In the genomic region with DNA sequence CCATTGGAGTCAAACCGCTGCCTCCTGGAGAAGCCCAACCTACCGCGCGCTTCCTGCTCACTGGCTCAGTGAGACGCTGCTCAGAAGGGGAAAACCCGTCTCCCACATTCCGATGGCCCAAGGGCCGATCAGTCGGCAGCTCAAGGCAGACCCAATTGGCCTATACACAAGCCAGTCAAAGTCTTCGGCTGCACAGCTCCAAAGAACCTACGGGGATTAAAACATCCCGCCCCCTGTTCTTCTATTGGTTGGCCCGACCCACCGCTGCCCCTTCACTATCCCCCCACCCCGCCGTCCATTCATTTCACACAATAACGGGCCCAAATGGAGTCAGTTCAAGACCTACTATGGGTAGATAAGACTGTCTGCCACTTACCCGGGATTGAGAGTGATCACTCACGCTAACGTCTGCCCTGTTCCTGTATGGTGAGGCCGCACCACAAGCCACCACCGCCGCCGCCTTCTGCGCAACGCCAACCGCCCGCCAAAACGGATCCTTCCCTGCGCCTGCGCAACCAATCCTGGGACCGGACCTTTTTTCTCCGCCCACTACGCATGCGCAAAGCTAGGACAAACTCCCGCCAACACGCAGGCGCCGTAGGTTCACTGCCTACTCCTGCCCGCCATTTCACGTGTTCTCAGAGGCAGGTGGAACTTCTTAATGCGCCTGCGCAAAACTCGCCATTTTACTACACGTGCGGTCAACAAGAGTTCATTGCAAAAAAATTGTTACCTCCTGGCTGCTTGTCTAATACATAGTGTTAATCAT, we compare ENCODE assay signal across 1 cellular context.
TF ChIP-seq lines count a peak whose summit lies in the region.

A gene (minus strand): TSS at position 491 of the 769 bp plus-strand sequence. CDS start 22,472 bp downstream, outside the sequence.

TF ChIP-seq in HepG2, 621 proteins besides CTCF, POLR2A, EP300 and RAD21 (continued from another document and continues in another):
- TF ChIP-seq, protein P1, sequence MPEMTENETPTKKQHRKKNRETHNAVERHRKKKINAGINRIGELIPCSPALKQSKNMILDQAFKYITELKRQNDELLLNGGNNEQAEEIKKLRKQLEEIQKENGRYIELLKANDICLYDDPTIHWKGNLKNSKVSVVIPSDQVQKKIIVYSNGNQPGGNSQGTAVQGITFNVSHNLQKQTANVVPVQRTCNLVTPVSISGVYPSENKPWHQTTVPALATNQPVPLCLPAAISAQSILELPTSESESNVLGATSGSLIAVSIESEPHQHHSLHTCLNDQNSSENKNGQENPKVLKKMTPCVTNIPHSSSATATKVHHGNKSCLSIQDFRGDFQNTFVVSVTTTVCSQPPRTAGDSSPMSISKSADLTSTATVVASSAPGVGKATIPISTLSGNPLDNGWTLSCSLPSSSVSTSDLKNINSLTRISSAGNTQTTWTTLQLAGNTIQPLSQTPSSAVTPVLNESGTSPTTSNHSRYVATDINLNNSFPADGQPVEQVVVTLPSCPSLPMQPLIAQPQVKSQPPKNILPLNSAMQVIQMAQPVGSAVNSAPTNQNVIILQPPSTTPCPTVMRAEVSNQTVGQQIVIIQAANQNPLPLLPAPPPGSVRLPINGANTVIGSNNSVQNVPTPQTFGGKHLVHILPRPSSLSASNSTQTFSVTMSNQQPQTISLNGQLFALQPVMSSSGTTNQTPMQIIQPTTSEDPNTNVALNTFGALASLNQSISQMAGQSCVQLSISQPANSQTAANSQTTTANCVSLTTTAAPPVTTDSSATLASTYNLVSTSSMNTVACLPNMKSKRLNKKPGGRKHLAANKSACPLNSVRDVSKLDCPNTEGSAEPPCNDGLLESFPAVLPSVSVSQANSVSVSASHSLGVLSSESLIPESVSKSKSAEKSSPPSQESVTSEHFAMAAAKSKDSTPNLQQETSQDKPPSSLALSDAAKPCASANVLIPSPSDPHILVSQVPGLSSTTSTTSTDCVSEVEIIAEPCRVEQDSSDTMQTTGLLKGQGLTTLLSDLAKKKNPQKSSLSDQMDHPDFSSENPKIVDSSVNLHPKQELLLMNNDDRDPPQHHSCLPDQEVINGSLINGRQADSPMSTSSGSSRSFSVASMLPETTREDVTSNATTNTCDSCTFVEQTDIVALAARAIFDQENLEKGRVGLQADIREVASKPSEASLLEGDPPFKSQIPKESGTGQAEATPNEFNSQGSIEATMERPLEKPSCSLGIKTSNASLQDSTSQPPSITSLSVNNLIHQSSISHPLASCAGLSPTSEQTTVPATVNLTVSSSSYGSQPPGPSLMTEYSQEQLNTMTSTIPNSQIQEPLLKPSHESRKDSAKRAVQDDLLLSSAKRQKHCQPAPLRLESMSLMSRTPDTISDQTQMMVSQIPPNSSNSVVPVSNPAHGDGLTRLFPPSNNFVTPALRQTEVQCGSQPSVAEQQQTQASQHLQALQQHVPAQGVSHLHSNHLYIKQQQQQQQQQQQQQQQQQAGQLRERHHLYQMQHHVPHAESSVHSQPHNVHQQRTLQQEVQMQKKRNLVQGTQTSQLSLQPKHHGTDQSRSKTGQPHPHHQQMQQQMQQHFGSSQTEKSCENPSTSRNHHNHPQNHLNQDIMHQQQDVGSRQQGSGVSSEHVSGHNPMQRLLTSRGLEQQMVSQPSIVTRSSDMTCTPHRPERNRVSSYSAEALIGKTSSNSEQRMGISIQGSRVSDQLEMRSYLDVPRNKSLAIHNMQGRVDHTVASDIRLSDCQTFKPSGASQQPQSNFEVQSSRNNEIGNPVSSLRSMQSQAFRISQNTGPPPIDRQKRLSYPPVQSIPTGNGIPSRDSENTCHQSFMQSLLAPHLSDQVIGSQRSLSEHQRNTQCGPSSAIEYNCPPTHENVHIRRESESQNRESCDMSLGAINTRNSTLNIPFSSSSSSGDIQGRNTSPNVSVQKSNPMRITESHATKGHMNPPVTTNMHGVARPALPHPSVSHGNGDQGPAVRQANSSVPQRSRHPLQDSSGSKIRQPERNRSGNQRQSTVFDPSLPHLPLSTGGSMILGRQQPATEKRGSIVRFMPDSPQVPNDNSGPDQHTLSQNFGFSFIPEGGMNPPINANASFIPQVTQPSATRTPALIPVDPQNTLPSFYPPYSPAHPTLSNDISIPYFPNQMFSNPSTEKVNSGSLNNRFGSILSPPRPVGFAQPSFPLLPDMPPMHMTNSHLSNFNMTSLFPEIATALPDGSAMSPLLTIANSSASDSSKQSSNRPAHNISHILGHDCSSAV (CRISPR knock-in tag; IDR thresholded peaks at IDR 0.05; ENCODE audit: borderline replicate concordance), result 0 out of 2 replicates have a peak, but pooled peaks have one; percentile 60
- peak; percentile 50; the same call in 1 of the 2 replicates for TF ChIP-seq ZNF205 (CRISPR knock-in tag; IDR thresholded peaks at IDR 0.05)
- TF ChIP-seq, protein P2, sequence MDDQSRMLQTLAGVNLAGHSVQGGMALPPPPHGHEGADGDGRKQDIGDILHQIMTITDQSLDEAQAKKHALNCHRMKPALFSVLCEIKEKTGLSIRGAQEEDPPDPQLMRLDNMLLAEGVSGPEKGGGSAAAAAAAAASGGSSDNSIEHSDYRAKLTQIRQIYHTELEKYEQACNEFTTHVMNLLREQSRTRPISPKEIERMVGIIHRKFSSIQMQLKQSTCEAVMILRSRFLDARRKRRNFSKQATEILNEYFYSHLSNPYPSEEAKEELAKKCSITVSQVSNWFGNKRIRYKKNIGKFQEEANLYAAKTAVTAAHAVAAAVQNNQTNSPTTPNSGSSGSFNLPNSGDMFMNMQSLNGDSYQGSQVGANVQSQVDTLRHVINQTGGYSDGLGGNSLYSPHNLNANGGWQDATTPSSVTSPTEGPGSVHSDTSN (CRISPR knock-in tag; IDR thresholded peaks at IDR 0.05; ENCODE audit: borderline replicate concordance), result peak; percentile 95; the same call in 1 of the 2 replicates
- no peak for TF ChIP-seq GFI1 (CRISPR knock-in tag; IDR thresholded peaks at IDR 0.05; ENCODE audit: borderline replicate concordance)
- peak; percentile 82; the same call in 1 of the 2 replicates for TF ChIP-seq RFXAP (CRISPR knock-in tag; IDR thresholded peaks at IDR 0.05; ENCODE audit: borderline replicate concordance)
- TF ChIP-seq, protein P3, sequence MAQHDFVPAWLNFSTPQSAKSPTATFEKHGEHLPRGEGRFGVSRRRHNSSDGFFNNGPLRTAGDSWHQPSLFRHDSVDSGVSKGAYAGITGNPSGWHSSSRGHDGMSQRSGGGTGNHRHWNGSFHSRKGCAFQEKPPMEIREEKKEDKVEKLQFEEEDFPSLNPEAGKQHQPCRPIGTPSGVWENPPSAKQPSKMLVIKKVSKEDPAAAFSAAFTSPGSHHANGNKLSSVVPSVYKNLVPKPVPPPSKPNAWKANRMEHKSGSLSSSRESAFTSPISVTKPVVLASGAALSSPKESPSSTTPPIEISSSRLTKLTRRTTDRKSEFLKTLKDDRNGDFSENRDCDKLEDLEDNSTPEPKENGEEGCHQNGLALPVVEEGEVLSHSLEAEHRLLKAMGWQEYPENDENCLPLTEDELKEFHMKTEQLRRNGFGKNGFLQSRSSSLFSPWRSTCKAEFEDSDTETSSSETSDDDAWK (CRISPR knock-in tag; IDR thresholded peaks at IDR 0.05), result no peak
- TF ChIP-seq, protein P4, sequence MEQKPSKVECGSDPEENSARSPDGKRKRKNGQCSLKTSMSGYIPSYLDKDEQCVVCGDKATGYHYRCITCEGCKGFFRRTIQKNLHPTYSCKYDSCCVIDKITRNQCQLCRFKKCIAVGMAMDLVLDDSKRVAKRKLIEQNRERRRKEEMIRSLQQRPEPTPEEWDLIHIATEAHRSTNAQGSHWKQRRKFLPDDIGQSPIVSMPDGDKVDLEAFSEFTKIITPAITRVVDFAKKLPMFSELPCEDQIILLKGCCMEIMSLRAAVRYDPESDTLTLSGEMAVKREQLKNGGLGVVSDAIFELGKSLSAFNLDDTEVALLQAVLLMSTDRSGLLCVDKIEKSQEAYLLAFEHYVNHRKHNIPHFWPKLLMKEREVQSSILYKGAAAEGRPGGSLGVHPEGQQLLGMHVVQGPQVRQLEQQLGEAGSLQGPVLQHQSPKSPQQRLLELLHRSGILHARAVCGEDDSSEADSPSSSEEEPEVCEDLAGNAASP (CRISPR knock-in tag; IDR thresholded peaks at IDR 0.05; ENCODE audit: borderline replicate concordance), result 0 out of 2 replicates have a peak, but pooled peaks have one; percentile 4
- 0 out of 2 replicates have a peak, but pooled peaks have one; percentile 85 for TF ChIP-seq ISX (CRISPR knock-in tag; conservative IDR thresholded peaks at IDR 0.05)
- TF ChIP-seq JARID2 (CRISPR knock-in tag; IDR thresholded peaks at IDR 0.05; ENCODE audit: insufficient replicate concordance), result no peak
- TF ChIP-seq ZNF34 (CRISPR knock-in tag; IDR thresholded peaks at IDR 0.05; ENCODE audit: borderline replicate concordance), result no peak
- TF ChIP-seq MBNL3 (CRISPR knock-in tag; conservative IDR thresholded peaks at IDR 0.05), result no peak
- TF ChIP-seq GPN1 (CRISPR knock-in tag; IDR thresholded peaks at IDR 0.05; ENCODE audit: borderline replicate concordance), result no peak
- TF ChIP-seq SRY (CRISPR knock-in tag; IDR thresholded peaks at IDR 0.05), result peak; percentile 88
- TF ChIP-seq, protein P5, sequence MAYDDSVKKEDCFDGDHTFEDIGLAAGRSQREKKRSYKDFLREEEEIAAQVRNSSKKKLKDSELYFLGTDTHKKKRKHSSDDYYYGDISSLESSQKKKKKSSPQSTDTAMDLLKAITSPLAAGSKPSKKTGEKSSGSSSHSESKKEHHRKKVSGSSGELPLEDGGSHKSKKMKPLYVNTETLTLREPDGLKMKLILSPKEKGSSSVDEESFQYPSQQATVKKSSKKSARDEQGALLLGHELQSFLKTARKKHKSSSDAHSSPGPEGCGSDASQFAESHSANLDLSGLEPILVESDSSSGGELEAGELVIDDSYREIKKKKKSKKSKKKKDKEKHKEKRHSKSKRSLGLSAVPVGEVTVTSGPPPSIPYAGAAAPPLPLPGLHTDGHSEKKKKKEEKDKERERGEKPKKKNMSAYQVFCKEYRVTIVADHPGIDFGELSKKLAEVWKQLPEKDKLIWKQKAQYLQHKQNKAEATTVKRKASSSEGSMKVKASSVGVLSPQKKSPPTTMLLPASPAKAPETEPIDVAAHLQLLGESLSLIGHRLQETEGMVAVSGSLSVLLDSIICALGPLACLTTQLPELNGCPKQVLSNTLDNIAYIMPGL (CRISPR knock-in tag; IDR thresholded peaks at IDR 0.05; ENCODE audit: borderline replicate concordance in 1 of 2, low read depth in 1 of 2), result 0 out of 4 replicates have a peak, but pooled peaks of 1 of the 2 experiments have one; percentile 6
- 0 out of 2 replicates have a peak, but pooled peaks have one; percentile 14 for TF ChIP-seq ZNF788 (CRISPR knock-in tag; IDR thresholded peaks at IDR 0.05; ENCODE audit: borderline replicate concordance)
- TF ChIP-seq, protein P6, sequence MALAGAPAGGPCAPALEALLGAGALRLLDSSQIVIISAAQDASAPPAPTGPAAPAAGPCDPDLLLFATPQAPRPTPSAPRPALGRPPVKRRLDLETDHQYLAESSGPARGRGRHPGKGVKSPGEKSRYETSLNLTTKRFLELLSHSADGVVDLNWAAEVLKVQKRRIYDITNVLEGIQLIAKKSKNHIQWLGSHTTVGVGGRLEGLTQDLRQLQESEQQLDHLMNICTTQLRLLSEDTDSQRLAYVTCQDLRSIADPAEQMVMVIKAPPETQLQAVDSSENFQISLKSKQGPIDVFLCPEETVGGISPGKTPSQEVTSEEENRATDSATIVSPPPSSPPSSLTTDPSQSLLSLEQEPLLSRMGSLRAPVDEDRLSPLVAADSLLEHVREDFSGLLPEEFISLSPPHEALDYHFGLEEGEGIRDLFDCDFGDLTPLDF (CRISPR knock-in tag; IDR thresholded peaks at IDR 0.05), result peak; percentile 98
- TF ChIP-seq, protein P7, sequence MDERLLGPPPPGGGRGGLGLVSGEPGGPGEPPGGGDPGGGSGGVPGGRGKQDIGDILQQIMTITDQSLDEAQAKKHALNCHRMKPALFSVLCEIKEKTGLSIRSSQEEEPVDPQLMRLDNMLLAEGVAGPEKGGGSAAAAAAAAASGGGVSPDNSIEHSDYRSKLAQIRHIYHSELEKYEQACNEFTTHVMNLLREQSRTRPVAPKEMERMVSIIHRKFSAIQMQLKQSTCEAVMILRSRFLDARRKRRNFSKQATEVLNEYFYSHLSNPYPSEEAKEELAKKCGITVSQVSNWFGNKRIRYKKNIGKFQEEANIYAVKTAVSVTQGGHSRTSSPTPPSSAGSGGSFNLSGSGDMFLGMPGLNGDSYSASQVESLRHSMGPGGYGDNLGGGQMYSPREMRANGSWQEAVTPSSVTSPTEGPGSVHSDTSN (CRISPR knock-in tag; IDR thresholded peaks at IDR 0.05), result peak; percentile 96
- TF ChIP-seq, protein P8, sequence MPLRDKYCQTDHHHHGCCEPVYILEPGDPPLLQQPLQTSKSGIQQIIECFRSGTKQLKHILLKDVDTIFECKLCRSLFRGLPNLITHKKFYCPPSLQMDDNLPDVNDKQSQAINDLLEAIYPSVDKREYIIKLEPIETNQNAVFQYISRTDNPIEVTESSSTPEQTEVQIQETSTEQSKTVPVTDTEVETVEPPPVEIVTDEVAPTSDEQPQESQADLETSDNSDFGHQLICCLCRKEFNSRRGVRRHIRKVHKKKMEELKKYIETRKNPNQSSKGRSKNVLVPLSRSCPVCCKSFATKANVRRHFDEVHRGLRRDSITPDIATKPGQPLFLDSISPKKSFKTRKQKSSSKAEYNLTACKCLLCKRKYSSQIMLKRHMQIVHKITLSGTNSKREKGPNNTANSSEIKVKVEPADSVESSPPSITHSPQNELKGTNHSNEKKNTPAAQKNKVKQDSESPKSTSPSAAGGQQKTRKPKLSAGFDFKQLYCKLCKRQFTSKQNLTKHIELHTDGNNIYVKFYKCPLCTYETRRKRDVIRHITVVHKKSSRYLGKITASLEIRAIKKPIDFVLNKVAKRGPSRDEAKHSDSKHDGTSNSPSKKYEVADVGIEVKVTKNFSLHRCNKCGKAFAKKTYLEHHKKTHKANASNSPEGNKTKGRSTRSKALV (CRISPR knock-in tag; IDR thresholded peaks at IDR 0.05), result peak; percentile 81
- TF ChIP-seq ZNF572 (CRISPR knock-in tag; IDR thresholded peaks at IDR 0.05), result peak; percentile 82; the same call in 1 of the 2 replicates
- TF ChIP-seq, protein P9, sequence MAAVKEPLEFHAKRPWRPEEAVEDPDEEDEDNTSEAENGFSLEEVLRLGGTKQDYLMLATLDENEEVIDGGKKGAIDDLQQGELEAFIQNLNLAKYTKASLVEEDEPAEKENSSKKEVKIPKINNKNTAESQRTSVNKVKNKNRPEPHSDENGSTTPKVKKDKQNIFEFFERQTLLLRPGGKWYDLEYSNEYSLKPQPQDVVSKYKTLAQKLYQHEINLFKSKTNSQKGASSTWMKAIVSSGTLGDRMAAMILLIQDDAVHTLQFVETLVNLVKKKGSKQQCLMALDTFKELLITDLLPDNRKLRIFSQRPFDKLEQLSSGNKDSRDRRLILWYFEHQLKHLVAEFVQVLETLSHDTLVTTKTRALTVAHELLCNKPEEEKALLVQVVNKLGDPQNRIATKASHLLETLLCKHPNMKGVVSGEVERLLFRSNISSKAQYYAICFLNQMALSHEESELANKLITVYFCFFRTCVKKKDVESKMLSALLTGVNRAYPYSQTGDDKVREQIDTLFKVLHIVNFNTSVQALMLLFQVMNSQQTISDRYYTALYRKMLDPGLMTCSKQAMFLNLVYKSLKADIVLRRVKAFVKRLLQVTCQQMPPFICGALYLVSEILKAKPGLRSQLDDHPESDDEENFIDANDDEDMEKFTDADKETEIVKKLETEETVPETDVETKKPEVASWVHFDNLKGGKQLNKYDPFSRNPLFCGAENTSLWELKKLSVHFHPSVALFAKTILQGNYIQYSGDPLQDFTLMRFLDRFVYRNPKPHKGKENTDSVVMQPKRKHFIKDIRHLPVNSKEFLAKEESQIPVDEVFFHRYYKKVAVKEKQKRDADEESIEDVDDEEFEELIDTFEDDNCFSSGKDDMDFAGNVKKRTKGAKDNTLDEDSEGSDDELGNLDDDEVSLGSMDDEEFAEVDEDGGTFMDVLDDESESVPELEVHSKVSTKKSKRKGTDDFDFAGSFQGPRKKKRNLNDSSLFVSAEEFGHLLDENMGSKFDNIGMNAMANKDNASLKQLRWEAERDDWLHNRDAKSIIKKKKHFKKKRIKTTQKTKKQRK (IDR thresholded peaks at IDR 0.05; ENCODE audit: low read length), result peak; percentile 68
- peak; percentile 74 for TF ChIP-seq SMAD3 (CRISPR knock-in tag; IDR thresholded peaks at IDR 0.05)
- 0 out of 2 replicates have a peak, but pooled peaks have one; percentile 23 for TF ChIP-seq MEF2D (CRISPR knock-in tag; IDR thresholded peaks at IDR 0.05)
- TF ChIP-seq ELF3 (CRISPR knock-in tag; IDR thresholded peaks at IDR 0.05), result peak; percentile 48
- peak; percentile 51; the same call in 1 of the 2 replicates for TF ChIP-seq ZNF274 (CRISPR knock-in tag; IDR thresholded peaks at IDR 0.05)
- no peak for TF ChIP-seq TSC22D2 (CRISPR knock-in tag; IDR thresholded peaks at IDR 0.05; ENCODE audit: borderline replicate concordance)
- peak; percentile 77; the same call in 1 of the 2 replicates for TF ChIP-seq ZNF44 (CRISPR knock-in tag; IDR thresholded peaks at IDR 0.05)
